Comparison of ENCODE assay signal across 10 cellular contexts in genomic region chr15:92665100-92665555, GRCh38. TPM values are rescaled to one million over a fixed set of nuclear protein-coding genes. Genes with fewer than 3 reads are reported as not detected.
DNase-seq lines count a peak whose midpoint lies in the region; TF ChIP-seq lines count a peak whose summit lies in the region.
"Had no signal": no experiment of that assay in that cellular context is flagged by ENCODE, and none has a peak within 500 bp of the region (broad histone marks: within the 10 kb centered on the region; RNA-seq: fewer than 3 reads in every experiment).

No MANE protein-coding gene starts in this region.

- H3K27ac ChIP-seq in hepatocyte, result peak overlapping the region; percentile 52
- H3K27ac ChIP-seq in stomach smooth muscle (ENCODE audit: low read length), result peak overlapping the region; percentile 62

- no peaks in the 10 kb centered on the region for H3K9me3 ChIP-seq in hepatocyte (ENCODE audit: low read depth)
- no peaks in the 10 kb centered on the region for H3K9me3 ChIP-seq in stomach smooth muscle (ENCODE audit: control insufficient read depth in 2 of 2, low read length in 2 of 2)

- intact Hi-C loops in activated naive CD4-positive, alpha-beta T cell treated with anti-CD3 and anti-CD28 coated beads for 36 hours (cut with micrococcal nuclease), result no loop called here

- TF ChIP-seq CTCF in HFFc6 (IDR thresholded peaks at IDR 0.05), result no peak
- no peak for TF ChIP-seq CTCF in brain (conservative IDR thresholded peaks at IDR 0.05)
- no peak for TF ChIP-seq CTCF in hepatocyte (IDR thresholded peaks at IDR 0.05; ENCODE audit: poor library complexity)

- no peak overlapping the region for H2AFZ ChIP-seq in hepatocyte

- DNase-seq in HFFc6 (peak; percentile 11), hepatocyte (ENCODE audit: low spot score) (peak; percentile 58), SW 1271 (lab: John Stamatoyannopoulos, UW) (no peak), mesenteric fat pad (ENCODE audit: low spot score) (no peak)
- no peak for DNase-seq in activated naive CD4-positive, alpha-beta T cell treated with anti-CD3 and anti-CD28 coated beads for 36 hours
- DNase-seq: kidney glomerular epithelial cell, NCI-H1048 had no signal

- no peaks in the 10 kb centered on the region for H4K20me1 ChIP-seq in hepatocyte (ENCODE audit: insufficient read depth, poor library complexity, severe bottlenecking)

- H3K9ac ChIP-seq in stomach smooth muscle (ENCODE audit: low read length in 2 of 2), result peak overlapping the region in 1 of 2 donors; percentile 47

- H3K27me3 Mint-ChIP-seq in HFFc6 (ENCODE audit: insufficient read depth) (peaks cover 5% of the 10 kb centered on the region), brain (peaks cover 3% of the 10 kb centered on the region)
- H3K27me3 Mint-ChIP-seq in activated naive CD4-positive, alpha-beta T cell treated with anti-CD3 and anti-CD28 coated beads for 36 hours (ENCODE audit: low read depth), result peaks cover 2% of the 10 kb centered on the region

- H3K4me2 ChIP-seq in hepatocyte, result peak overlapping the region; percentile 41

- no peaks in the 10 kb centered on the region for H3K36me3 ChIP-seq in hepatocyte (replicated peaks; ENCODE audit: insufficient read depth, low read depth)
- no peaks in the 10 kb centered on the region for H3K36me3 ChIP-seq in stomach smooth muscle (ENCODE audit: control insufficient read depth in 2 of 2, insufficient read depth in 2 of 2, low read length in 2 of 2)

- H3K27ac Mint-ChIP-seq in HFFc6 (no peak overlapping the region), brain (peak overlapping the region in 4 of 5 experiments; percentile 1 to 88 (median 66))
- H3K27ac Mint-ChIP-seq in activated naive CD4-positive, alpha-beta T cell treated with anti-CD3 and anti-CD28 coated beads for 36 hours, result no peak overlapping the region

- H3K4me3 Mint-ChIP-seq in HFFc6 (peak overlapping the region; percentile 60), brain (peak overlapping the region; percentile 11 to 60 (median 53))
- H3K4me3 Mint-ChIP-seq in activated naive CD4-positive, alpha-beta T cell treated with anti-CD3 and anti-CD28 coated beads for 36 hours, result no peak overlapping the region
- H3K4me3 Mint-ChIP-seq: central memory CD8-positive, alpha-beta T cell had no signal

- peaks cover 43% of the 10 kb centered on the region for H3K4me1 ChIP-seq in hepatocyte (ENCODE audit: insufficient read depth)
- peaks cover 38% of the 10 kb centered on the region for H3K4me1 ChIP-seq in stomach smooth muscle (ENCODE audit: control insufficient read depth, insufficient read depth, low read length)

- H3K9me3 Mint-ChIP-seq in HFFc6 (no peaks in the 10 kb centered on the region; the same call in 1 of the 2 replicates), brain (peaks cover 0 to 3% (median 0%) of the 10 kb centered on the region in 5 experiments)
- H3K9me3 Mint-ChIP-seq in activated naive CD4-positive, alpha-beta T cell treated with anti-CD3 and anti-CD28 coated beads for 36 hours, result no peaks in the 10 kb centered on the region
- H3K9me3 Mint-ChIP-seq: central memory CD8-positive, alpha-beta T cell had no signal

- H3K9me2 ChIP-seq in hepatocyte (replicated peaks; ENCODE audit: insufficient read depth), result no peaks in the 10 kb centered on the region

- H3K79me2 ChIP-seq in hepatocyte, result no peaks in the 10 kb centered on the region

- WGBS in hepatocyte (ENCODE audit: low lambda C conversion rate, missing lambda C conversion rate), result 21% methylated on average over 10 of the region's 10 CpGs

- no peaks in the 10 kb centered on the region for H3K36me3 Mint-ChIP-seq in HFFc6 (ENCODE audit: low read depth)
- no peaks in the 10 kb centered on the region for H3K36me3 Mint-ChIP-seq in brain
- no peaks in the 10 kb centered on the region for H3K36me3 Mint-ChIP-seq in activated naive CD4-positive, alpha-beta T cell treated with anti-CD3 and anti-CD28 coated beads for 36 hours (ENCODE audit: low read depth)

- CTCF ChIA-PET in activated naive CD4-positive, alpha-beta T cell treated with anti-CD3 and anti-CD28 coated beads for 36 hours (lab: Charles Lee), result interaction anchor here (0.9 to 1.5 kb wide), 2 partner anchors 8 to 11 kb away, joined by 3 to 4 read pairs; no protein-coding TSS in a partner anchor

- H3K27me3 ChIP-seq in hepatocyte, result no peaks in the 10 kb centered on the region
- H3K27me3 ChIP-seq in stomach smooth muscle (ENCODE audit: control insufficient read depth in 1 of 2, insufficient read depth in 2 of 2, low read length in 2 of 2), result no peaks in the 10 kb centered on the region

- peaks cover 15% of the 10 kb centered on the region for H3K4me1 Mint-ChIP-seq in HFFc6 (ENCODE audit: low read depth)
- peaks cover 43% of the 10 kb centered on the region for H3K4me1 Mint-ChIP-seq in brain
- H3K4me1 Mint-ChIP-seq in activated naive CD4-positive, alpha-beta T cell treated with anti-CD3 and anti-CD28 coated beads for 36 hours (ENCODE audit: low read depth), result peaks cover 15% of the 10 kb centered on the region
- H3K4me1 Mint-ChIP-seq: central memory CD8-positive, alpha-beta T cell had no signal

- H3K4me3 ChIP-seq in hepatocyte, result no peak overlapping the region
- peak overlapping the region; percentile 45 to 60 for H3K4me3 ChIP-seq in stomach smooth muscle (ENCODE audit: low read length in 2 of 2)

RNA-seq across cellular contexts. Expression of gene FAM174B, which starts 9.6 kb away (rescaled TPM):
- total RNA-seq in HFFc6 (2021; fragmentation: NEBNext Ultra II Directional; extraction: Animal tissue kit (Norgen Biotek cat#: 25700)), result 1 to 10 TPM; 1.2 to 7.0 (median 2.3) TPM
- polyA plus RNA-seq in brain (ENCODE audit: insufficient read depth, low read depth, low replicate concordance), result 17.9 TPM
- total RNA-seq in hepatocyte, result 17.0 and 17.8 TPM in 2 replicates
- 29.6 and 34.9 TPM in 2 replicates for polyA plus RNA-seq in hepatocyte
- 15.4 TPM for total RNA-seq in mesenteric fat pad
- 1 to 10 TPM; 5.5 to 5.6 TPM for total RNA-seq in activated naive CD4-positive, alpha-beta T cell treated with anti-CD3 and anti-CD28 coated beads for 36 hours

Comparison
In these comparisons a context has a peak if more than half of its experiments do, and no peak if none do; other contexts are left out.
1. DNase-seq: peak in HFFc6 (single experiment) and hepatocyte (single experiment); none in SW 1271 (0 of 2), mesenteric fat pad (single experiment) and activated naive CD4-positive, alpha-beta T cell treated with anti-CD3 and anti-CD28 coated beads for 36 hours (single experiment).
2. H3K27ac Mint-ChIP-seq: peak in brain (4 of 5); none in HFFc6 (single experiment) and activated naive CD4-positive, alpha-beta T cell treated with anti-CD3 and anti-CD28 coated beads for 36 hours (single experiment).